In the genomic region with DNA sequence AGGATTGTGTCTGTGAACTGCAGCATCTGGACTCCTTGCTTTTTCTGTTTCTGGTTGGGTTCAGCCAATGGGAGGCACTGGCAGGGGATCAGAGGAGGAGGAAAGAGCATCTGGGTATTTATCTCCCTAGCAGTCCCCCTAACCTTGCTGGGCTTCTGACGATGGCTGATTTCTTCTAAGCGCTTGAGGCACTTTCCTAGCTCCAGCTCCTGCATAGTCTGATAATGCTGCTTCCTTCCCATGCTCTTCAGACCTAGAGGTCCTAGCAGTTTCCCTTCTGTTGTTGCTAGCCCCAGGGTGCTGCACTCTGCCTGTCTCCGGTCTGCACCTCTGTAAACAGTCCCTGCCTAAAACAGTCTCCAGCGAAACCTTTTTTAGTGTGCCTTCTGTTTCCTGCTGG, we compare ENCODE assay signal across 29 cellular contexts.
DNase-seq lines count a peak whose midpoint lies in the region; ATAC-seq and TF ChIP-seq lines count a peak whose summit lies in the region.
"Had no signal": no experiment of that assay in that cellular context is flagged by ENCODE, and none has a peak within 500 bp of the region (broad histone marks: within the 10 kb centered on the region; RNA-seq: fewer than 3 reads in every experiment).

No MANE protein-coding gene starts in this region.

- H4K20me1 ChIP-seq in H9 (ENCODE audit: control insufficient read depth, insufficient read depth, insufficient read length), result no peaks in the 10 kb centered on the region

- no peak overlapping the region for H3K23ac ChIP-seq in H9 (ENCODE audit: insufficient read length, low read depth, low read length)

- H3K56ac ChIP-seq in H9 (ENCODE audit: insufficient read length, low read depth, low read length), result no peak overlapping the region

- no CpG with 5 or more reads among the region's 4 CpGs for WGBS in H9 (ENCODE audit: extremely low coverage, insufficient read length, low lambda C conversion rate)
- WGBS in prostate gland, result 83% methylated on average over 4 of the region's 4 CpGs
- WGBS in sigmoid colon, 2 donors, result 47 to 77% methylated on average over 4 of the region's 4 CpGs

- no peaks in the 10 kb centered on the region for H3K79me2 ChIP-seq in H9 (ENCODE audit: insufficient read depth, low read length)
- H3K79me2 ChIP-seq: parathyroid adenoma had no signal

- H3K9me3 ChIP-seq in BE2C, result peaks cover 5% of the 10 kb centered on the region; the same call in 1 of the 2 replicates
- no peaks in the 10 kb centered on the region for H3K9me3 ChIP-seq in H9 (ENCODE audit: control insufficient read depth, low read depth, low read length)
- H3K9me3 ChIP-seq in iPS-20b (ENCODE audit: insufficient read depth, low read depth, low read length), result peaks cover 9% of the 10 kb centered on the region; the same call in 1 of the 2 replicates
- H3K9me3 ChIP-seq in prostate gland, result no peaks in the 10 kb centered on the region
- H3K9me3 ChIP-seq in sigmoid colon, result peaks cover under 1 to 11% (median 6%) of the 10 kb centered on the region in 4 donors

- H3K4me1 Mint-ChIP-seq in H9 (peaks cover 30 to 37% of the 10 kb centered on the region in 2 experiments), WTC11 (peaks cover 34% of the 10 kb centered on the region)
- H3K4me1 Mint-ChIP-seq: B cell; stimulated activated memory B cell treated with anti-CD40 and anti-IgM and Interleukin-4, amounts not matched to agents 10 μg/mL and 1 μg/mL and 100 μg/mL, for 72 hours had no signal

- H3K27me3 ChIP-seq in BE2C (no peaks in the 10 kb centered on the region), H9 (ENCODE audit: insufficient read depth, low read length) (no peaks in the 10 kb centered on the region), iPS-20b (ENCODE audit: insufficient read depth, low read length) (no peaks in the 10 kb centered on the region), prostate gland (replicated peaks; ENCODE audit: insufficient read depth) (no peaks in the 10 kb centered on the region), sigmoid colon (no peaks in the 10 kb centered on the region)
- H3K27me3 ChIP-seq: ascending aorta, SJCRH30, upper lobe of right lung had no signal

- no peak overlapping the region for H2BK12ac ChIP-seq in H9 (ENCODE audit: insufficient read length, low read depth, low read length)

- POLR2A ChIA-PET in WTC11 (lab: Charles Lee), result no interaction called here

- TF ChIP-seq POLR2A in prostate gland (IDR thresholded peaks at IDR 0.05), result no peak
- TF ChIP-seq POLR2A in sigmoid colon (IDR thresholded peaks at IDR 0.05), result no peak

- H2BK120ac ChIP-seq in H9 (ENCODE audit: low read depth, low read length, poor library complexity, severe bottlenecking), result no peak overlapping the region

- H3K36me3 Mint-ChIP-seq in H9 (ENCODE audit: insufficient read depth in 1 of 3, low read depth in 3 of 3), result peaks cover 16 to 17% (median 17%) of the 10 kb centered on the region in 3 experiments
- H3K36me3 Mint-ChIP-seq in WTC11, result peaks cover 18% of the 10 kb centered on the region
- H3K36me3 Mint-ChIP-seq: stimulated activated memory B cell treated with anti-CD40 and anti-IgM and Interleukin-4, amounts not matched to agents 10 μg/mL and 1 μg/mL and 100 μg/mL, for 72 hours had no signal

- H2BK5ac ChIP-seq in H9 (ENCODE audit: insufficient read length, low read length), result no peak overlapping the region

- H3K23me2 ChIP-seq in H9 (ENCODE audit: insufficient read length, low read depth, low read length, poor library complexity, severe bottlenecking), result peaks cover 2% of the 10 kb centered on the region

- intact Hi-C loops in prostate gland (cut with DNase I) (no loop called here), sigmoid colon (cut with DNase I) (no loop called here)

- H3K14ac ChIP-seq in H9 (ENCODE audit: insufficient read depth, low read length), result no peak overlapping the region

- H3K27me3 Mint-ChIP-seq in H9 (ENCODE audit: low read depth), result no peaks in the 10 kb centered on the region
- H3K27me3 Mint-ChIP-seq in WTC11 (ENCODE audit: low read depth), result peaks cover 4% of the 10 kb centered on the region; the same call in 1 of the 2 replicates

- H3K27ac ChIP-seq in H9 (ENCODE audit: insufficient read length, low read depth, low read length) (no peak overlapping the region), iPS-20b (ENCODE audit: low read length) (no peak overlapping the region), prostate gland (no peak overlapping the region), sigmoid colon (no peak overlapping the region)
- H3K27ac ChIP-seq: ascending aorta, KMS-11, lower lobe of right lung, parathyroid adenoma, SJCRH30, upper lobe of right lung had no signal

- H3K9ac ChIP-seq in H9 (ENCODE audit: extremely low read depth, insufficient read length, low read length) (no peak overlapping the region), iPS-20b (ENCODE audit: low read depth, low read length) (peak overlapping the region; percentile 4; the same call in 1 of the 2 replicates)
- H3K9ac ChIP-seq: KMS-11, parathyroid adenoma had no signal

- H4K91ac ChIP-seq in H9 (ENCODE audit: insufficient read length, low read depth, low read length), result no peak overlapping the region

- no peak overlapping the region for H4K8ac ChIP-seq in H9 (replicated peaks; ENCODE audit: insufficient read length, low read depth, low read length)

- CTCF ChIA-PET in WTC11 (lab: Charles Lee), result interaction anchor here (0.7 to 1.5 kb wide), 2 partner anchors 154 to 229 kb away, joined by 3 to 4 read pairs; no protein-coding TSS in a partner anchor

- H3T11ph ChIP-seq in H9 (ENCODE audit: low read length), result no peak overlapping the region

- no peak overlapping the region for H3K4me2 ChIP-seq in H9 (ENCODE audit: insufficient read depth, insufficient read length, low read length)
- H3K4me2 ChIP-seq: KMS-11 had no signal

- DNase-seq in BE2C (peak; percentile 71), H9 (no peak), WTC11 (ENCODE audit: low spot score) (no peak), cortex of kidney (lab: John Stamatoyannopoulos, UW) (no peak), prostate gland (ENCODE audit: low spot score) (no peak), NCI-H2081 treated with DMSO at 0.1 percent for 48 hours (lab: John Stamatoyannopoulos, UW) (no peak), sigmoid colon (no peak)
- DNase-seq: activated CD4-positive, alpha-beta T cell treated with anti-CD3 and anti-CD28 coated beads for 1 hour; activated CD8-positive, alpha-beta T cell treated with anti-CD3 and anti-CD28 coated beads for 36 hours; activated naive CD8-positive, alpha-beta T cell treated with anti-CD3 and anti-CD28 coated beads, Interleukin-2, amount 10 ng/mL, durations not matched to agents 7 days and 5 days; activated T-cell treated with anti-CD3 and anti-CD28 coated beads for 4 hours; DMS79; HFFc6; lower lobe of right lung; mucosa of descending colon; NCI-H1436; NCI-H510A; SJCRH30; stimulated activated CD4-positive, alpha-beta T cell treated with anti-CD3 and anti-CD28 coated beads, Interleukin-4, amount 100 ng/mL, for 4 hours; T-cell; upper lobe of right lung had no signal

- H3K9me3 Mint-ChIP-seq in H9 (peaks cover 6 to 13% of the 10 kb centered on the region in 2 experiments), WTC11 (peaks cover 14% of the 10 kb centered on the region)

- no peak overlapping the region for H2AK5ac ChIP-seq in H9 (ENCODE audit: insufficient read length, low read length)

- no peak overlapping the region for H2AFZ ChIP-seq in H9 (ENCODE audit: low read length)
- H2AFZ ChIP-seq: parathyroid adenoma had no signal

- H3K27ac Mint-ChIP-seq in H9, result peak overlapping the region; percentile 32 to 83 (median 66); a peak in 3 of 7 replicates
- H3K27ac Mint-ChIP-seq in WTC11, result peak overlapping the region; percentile 86; the same call in 1 of the 2 replicates
- H3K27ac Mint-ChIP-seq: activated CD8-positive, alpha-beta T cell treated with anti-CD3 and anti-CD28 coated beads for 36 hours; activated naive CD8-positive, alpha-beta T cell treated with anti-CD3 and anti-CD28 coated beads, Interleukin-2, amount 10 ng/mL, durations not matched to agents 7 days and 5 days; B cell; dendritic cell treated with granulocyte-macrophage colony-stimulating factor and Interleukin-4, amounts not matched to agents 40 ng/mL and 50 ng/mL, for 4 days; HFFc6; stimulated activated memory B cell treated with anti-CD40 and anti-IgM and Interleukin-4, amounts not matched to agents 10 μg/mL and 1 μg/mL and 100 μg/mL, for 72 hours had no signal

- H3K36me3 ChIP-seq in BE2C, result no peaks in the 10 kb centered on the region
- H3K36me3 ChIP-seq in iPS-20b (ENCODE audit: insufficient read depth, low read depth, low read length), result no peaks in the 10 kb centered on the region; the same call in 1 of the 2 replicates
- no peaks in the 10 kb centered on the region for H3K36me3 ChIP-seq in prostate gland
- no peaks in the 10 kb centered on the region for H3K36me3 ChIP-seq in sigmoid colon
- H3K36me3 ChIP-seq: ascending aorta, lower lobe of right lung, SJCRH30, upper lobe of right lung had no signal

- peak; percentile 87 for ATAC-seq in WTC11
- ATAC-seq: activated CD8-positive, alpha-beta T cell treated with anti-CD3 and anti-CD28 coated beads for 36 hours; lower lobe of right lung; mucosa of descending colon; sciatic nerve; stimulated activated memory B cell treated with anti-CD40 and anti-IgM and Interleukin-4, amounts not matched to agents 10 μg/mL and 1 μg/mL and 100 μg/mL, for 72 hours; T-cell; upper lobe of right lung had no signal

- TF ChIP-seq EP300 in sigmoid colon (IDR thresholded peaks at IDR 0.05), result no peak

- no peak overlapping the region for H2BK20ac ChIP-seq in H9 (ENCODE audit: low read depth, low read length, poor library complexity, severe bottlenecking)

- H3K18ac ChIP-seq in H9 (ENCODE audit: insufficient read length, low read depth, low read length), result no peak overlapping the region

- H3K4me1 ChIP-seq in BE2C (peaks cover 6% of the 10 kb centered on the region), H9 (ENCODE audit: insufficient read depth, low read length) (no peaks in the 10 kb centered on the region; the same call in 1 of the 2 replicates), iPS-20b (ENCODE audit: insufficient read depth, low read length) (peaks cover 14% of the 10 kb centered on the region; the same call in 1 of the 2 replicates), prostate gland (replicated peaks) (no peaks in the 10 kb centered on the region), sigmoid colon (no peaks in the 10 kb centered on the region)
- H3K4me1 ChIP-seq: ascending aorta, parathyroid adenoma, SJCRH30, upper lobe of right lung had no signal

- no peak overlapping the region for H3K4ac ChIP-seq in H9 (ENCODE audit: low read depth, low read length)

- no peaks in the 10 kb centered on the region for H3K79me1 ChIP-seq in H9 (ENCODE audit: insufficient read depth, low read depth, low read length, poor library complexity, severe bottlenecking)

- peak overlapping the region; percentile 47 for H3K4me3 ChIP-seq in BE2C (ENCODE audit: low read depth, low read length)
- no peak overlapping the region for H3K4me3 ChIP-seq in iPS-20b (ENCODE audit: low read length)
- no peak overlapping the region for H3K4me3 ChIP-seq in prostate gland
- H3K4me3 ChIP-seq in sigmoid colon, result no peak overlapping the region
- H3K4me3 ChIP-seq: ascending aorta, lower lobe of right lung, mucosa of descending colon, SJCRH30, upper lobe of right lung had no signal

- no peak overlapping the region for H2BK15ac ChIP-seq in H9 (ENCODE audit: low read depth, low read length)

- TF ChIP-seq CTCF in BE2C (IDR thresholded peaks at IDR 0.05; ENCODE audit: low read depth, low read length) (no peak), H9 (conservative IDR thresholded peaks at IDR 0.05) (no peak), WTC11 (IDR thresholded peaks at IDR 0.05) (no peak), prostate gland (IDR thresholded peaks at IDR 0.05) (no peak), sigmoid colon (IDR thresholded peaks at IDR 0.05) (no peak)

- H3K4me3 Mint-ChIP-seq in H9 (0 out of 5 replicates have a peak overlapping the region, but pooled peaks of 1 of the 2 experiments have one; percentile 8), WTC11 (no peak overlapping the region)
- H3K4me3 Mint-ChIP-seq: activated CD8-positive, alpha-beta T cell treated with anti-CD3 and anti-CD28 coated beads for 36 hours; activated naive CD8-positive, alpha-beta T cell treated with anti-CD3 and anti-CD28 coated beads, Interleukin-2, amount 10 ng/mL, durations not matched to agents 7 days and 5 days; B cell; dendritic cell treated with granulocyte-macrophage colony-stimulating factor and Interleukin-4, amounts not matched to agents 40 ng/mL and 50 ng/mL, for 4 days; HFFc6; stimulated activated memory B cell treated with anti-CD40 and anti-IgM and Interleukin-4, amounts not matched to agents 10 μg/mL and 1 μg/mL and 100 μg/mL, for 72 hours had no signal

- no peak overlapping the region for H4K5ac ChIP-seq in H9 (ENCODE audit: insufficient read length, low read depth, low read length)
